In genomic region chr12:110270125-110270962, GRCh38 we compare ENCODE assay signal across 8 cellular contexts. TPM values are rescaled to one million over a fixed set of nuclear protein-coding genes. Genes with fewer than 3 reads are reported as not detected.
DNase-seq lines count a peak whose midpoint lies in the region; ATAC-seq and TF ChIP-seq lines count a peak whose summit lies in the region.

No MANE protein-coding gene starts in this region.

- intact Hi-C loops in CD4-positive, alpha-beta T cell (cut with DNase I, micrococcal nuclease): no loop called here

- no peaks in the 10 kb centered on the region for H3K9me3 Mint-ChIP-seq in stimulated activated memory B cell treated with anti-CD40 and anti-IgM and Interleukin-4, amounts not matched to agents 10 μg/mL and 1 μg/mL and 100 μg/mL, for 72 hours
- no peaks in the 10 kb centered on the region for H3K9me3 Mint-ChIP-seq in CD4-positive, alpha-beta T cell

- no peaks in the 10 kb centered on the region for H3K27me3 ChIP-seq in CD4-positive, alpha-beta T cell (ENCODE audit: control insufficient read depth, insufficient read depth, low read length)

- H3K27ac Mint-ChIP-seq in stimulated activated memory B cell treated with anti-CD40 and anti-IgM and Interleukin-4, amounts not matched to agents 10 μg/mL and 1 μg/mL and 100 μg/mL, for 72 hours: no peak overlapping the region
- no peak overlapping the region for H3K27ac Mint-ChIP-seq in CD4-positive, alpha-beta T cell

- TF ChIP-seq CTCF in CD4-positive, alpha-beta T cell (IDR thresholded peaks at IDR 0.05): no peak

- peak overlapping the region; percentile 52 for H3K27ac ChIP-seq in caudate nucleus (ENCODE audit: low read depth, low read length)
- H3K27ac ChIP-seq in CD4-positive, alpha-beta T cell (ENCODE audit: low read depth, low read length): no peak overlapping the region

- POLR2A ChIA-PET in CD4-positive, alpha-beta T cell (lab: Charles Lee): interaction anchor here (1.8 kb wide), 1 partner anchor 10 kb away, joined by 8 read pairs; the partner anchor contains the start of gene ATP2A2

- no peaks in the 10 kb centered on the region for H3K4me1 Mint-ChIP-seq in stimulated activated memory B cell treated with anti-CD40 and anti-IgM and Interleukin-4, amounts not matched to agents 10 μg/mL and 1 μg/mL and 100 μg/mL, for 72 hours
- H3K4me1 Mint-ChIP-seq in CD4-positive, alpha-beta T cell (ENCODE audit: low read depth): no peaks in the 10 kb centered on the region

- no peaks in the 10 kb centered on the region for H3K9me3 ChIP-seq in CD4-positive, alpha-beta T cell (ENCODE audit: control insufficient read depth, low read length)

- CTCF ChIA-PET in CD4-positive, alpha-beta T cell (lab: Charles Lee): no interaction called here

- no peak for ATAC-seq in stimulated activated memory B cell treated with anti-CD40 and anti-IgM and Interleukin-4, amounts not matched to agents 10 μg/mL and 1 μg/mL and 100 μg/mL, for 72 hours
- ATAC-seq in CD4-positive, alpha-beta T cell (ENCODE audit: poor library complexity): no peak
- no peak for ATAC-seq in GM18907 (IDR thresholded peaks at IDR 0.05; ENCODE audit: unreplicated experiment)

- peaks cover 44% of the 10 kb centered on the region for H3K27me3 Mint-ChIP-seq in stimulated activated memory B cell treated with anti-CD40 and anti-IgM and Interleukin-4, amounts not matched to agents 10 μg/mL and 1 μg/mL and 100 μg/mL, for 72 hours
- peaks cover 14% of the 10 kb centered on the region for H3K27me3 Mint-ChIP-seq in CD4-positive, alpha-beta T cell

- H3K36me3 Mint-ChIP-seq in stimulated activated memory B cell treated with anti-CD40 and anti-IgM and Interleukin-4, amounts not matched to agents 10 μg/mL and 1 μg/mL and 100 μg/mL, for 72 hours: no peaks in the 10 kb centered on the region
- no peaks in the 10 kb centered on the region for H3K36me3 Mint-ChIP-seq in CD4-positive, alpha-beta T cell (ENCODE audit: low read depth)

- peak; percentile 80 for DNase-seq in DMS153 (lab: John Stamatoyannopoulos, UW)
- DNase-seq in NCI-H2171 treated with DMSO at 0.1 percent for 48 hours (lab: John Stamatoyannopoulos, UW): peak; percentile 97
- DNase-seq in caudate nucleus (lab: John Stamatoyannopoulos, UW): peak in 2 of 61 donors; percentile 25 to 52
- peak; percentile 51 for DNase-seq in midbrain (lab: John Stamatoyannopoulos, UW)
- no peak for DNase-seq in CD4-positive, alpha-beta T cell
- no peak for DNase-seq in stimulated activated naive CD4-positive, alpha-beta T cell (lab: John Stamatoyannopoulos, UW)

- no peak overlapping the region for H3K4me3 Mint-ChIP-seq in stimulated activated memory B cell treated with anti-CD40 and anti-IgM and Interleukin-4, amounts not matched to agents 10 μg/mL and 1 μg/mL and 100 μg/mL, for 72 hours
- no peak overlapping the region for H3K4me3 Mint-ChIP-seq in CD4-positive, alpha-beta T cell

RNA-seq across cellular contexts. Expression of gene ATP2A2, which starts 10.7 kb away (rescaled TPM):
- 100 to 1,000 TPM; 113 to 117 TPM for total RNA-seq in CD4-positive, alpha-beta T cell

Comparison
In these comparisons a context has a peak if more than half of its experiments do, and no peak if none do; other contexts are left out.
1. DNase-seq: peak in DMS153 (single experiment), NCI-H2171 treated with DMSO at 0.1 percent for 48 hours (single experiment) and midbrain (single experiment); none in CD4-positive, alpha-beta T cell (0 of 10) and stimulated activated naive CD4-positive, alpha-beta T cell (0 of 6).